In genomic region chr11:108497317-108498045, GRCh38 we compare ENCODE assay signal across 8 cellular contexts. TPM values are rescaled to one million over a fixed set of nuclear protein-coding genes. Genes with fewer than 3 reads are reported as not detected.
A peak's percentile ranks its signal among the peaks of the same experiment; 100 is the strongest.
DNase-seq lines count a peak whose midpoint lies in the region; ATAC-seq and TF ChIP-seq lines count a peak whose summit lies in the region.

No MANE protein-coding gene starts in this region.

- ATAC-seq in GM21360 (IDR thresholded peaks at IDR 0.05; ENCODE audit: unreplicated experiment) = peak; percentile 45

- TF ChIP-seq CTCF in epithelial cell of proximal tubule (conservative IDR thresholded peaks at IDR 0.05; ENCODE audit: low read depth, low read length) = no peak

- H3K4me1 ChIP-seq in mononuclear cell (ENCODE audit: insufficient read depth, low read length) = peaks cover 16% of the 10 kb centered on the region

- H3K4me3 ChIP-seq in epithelial cell of proximal tubule (ENCODE audit: low read depth, low read length) (peak overlapping the region; percentile 59), mononuclear cell (ENCODE audit: low read length) (peak overlapping the region; percentile 68)

- H3K9me3 ChIP-seq in mononuclear cell (ENCODE audit: low read depth, low read length) = no peaks in the 10 kb centered on the region

- no peaks in the 10 kb centered on the region for H3K27me3 ChIP-seq in mononuclear cell (ENCODE audit: insufficient read depth, low read length)

- peak; percentile 81 for DNase-seq in COLO668 (lab: John Stamatoyannopoulos, UW; ENCODE audit: unreplicated experiment)
- DNase-seq in HT1080 (ENCODE audit: low read depth) = peak; percentile 98
- peak; percentile 77 for DNase-seq in OCI-M1 (lab: John Stamatoyannopoulos, UW)
- DNase-seq in activated T-cell treated with anti-CD3 and anti-CD28 coated beads for 48 hours (ENCODE audit: low read depth) = peak; percentile 65
- peak; percentile 86 for DNase-seq in epithelial cell of proximal tubule (ENCODE audit: low read depth)
- peak; percentile 37 to 57 for DNase-seq in stimulated activated CD8-positive, alpha-beta memory T cell treated with anti-CD3 and anti-CD28 coated beads, Interleukin-2, amount 100 ng/mL, for 48 hours (ENCODE audit: low read depth in 2 of 2)

RNA-seq across cellular contexts. Expression of gene POGLUT3, which starts 0.7 kb away (rescaled TPM):
- total RNA-seq in HT1080 (2014; rRNA removed; shearing (Covaris generic)) = 34.8 and 40.0 TPM in 2 replicates
- 51.6 and 61.1 TPM in 2 replicates for polyA plus RNA-seq in HT1080 (2015; cell fraction: cytosol; rRNA removed)
- polyA plus RNA-seq in HT1080 (2015; cell fraction: nucleus; rRNA removed) = 34.8 and 37.0 TPM in 2 replicates
- total RNA-seq in epithelial cell of proximal tubule = 21.1 and 24.4 TPM in 2 replicates
- total RNA-seq in mononuclear cell = 5.6 TPM

RNA-seq across cellular contexts. Expression of gene C11orf65, which starts 30.2 kb away (rescaled TPM):
- not detected in 2 replicates for total RNA-seq in HT1080 (2014; rRNA removed; shearing (Covaris generic))
- polyA plus RNA-seq in HT1080 (2015; cell fraction: cytosol; rRNA removed) = 0.66 and 0.99 TPM in 2 replicates
- 0.39 and 0.66 TPM in 2 replicates for polyA plus RNA-seq in HT1080 (2015; cell fraction: nucleus; rRNA removed)
- total RNA-seq in epithelial cell of proximal tubule = 0.29 and 0.81 TPM in 2 replicates
- 0.31 TPM for total RNA-seq in mononuclear cell

Comparison
In these comparisons a context has a peak if more than half of its experiments do, and no peak if none do; other contexts are left out.
1. Peak in every context shown above with its lines: DNase-seq, ATAC-seq and H3K4me3 ChIP-seq.
2. DNase-seq: peak in every context shown above with its lines; median percentile 98 in HT1080; 86 in epithelial cell of proximal tubule; 81 in COLO668; 77 in OCI-M1; 65 in activated T-cell treated with anti-CD3 and anti-CD28 coated beads for 48 hours; 47 in stimulated activated CD8-positive, alpha-beta memory T cell treated with anti-CD3 and anti-CD28 coated beads, Interleukin-2, amount 100 ng/mL, for 48 hours.